In genomic region chr1:7826363-7826762, GRCh38 we compare ENCODE assay signal across 17 cellular contexts. TPM values are rescaled to one million over a fixed set of nuclear protein-coding genes. Genes with fewer than 3 reads are reported as not detected.
A peak's percentile ranks its signal among the peaks of the same experiment; 100 is the strongest.
DNase-seq lines count a peak whose midpoint lies in the region; ATAC-seq, FAIRE-seq and TF ChIP-seq lines count a peak whose summit lies in the region.
"Had no signal": no experiment of that assay in that cellular context is flagged by ENCODE, and none has a peak within 500 bp of the region (broad histone marks: within the 10 kb centered on the region; RNA-seq: fewer than 3 reads in every experiment).

No MANE protein-coding gene starts in this region.

- no peak overlapping the region for H3K9ac ChIP-seq in astrocyte (ENCODE audit: low read length)

- POLR2A ChIA-PET in CD8-positive, alpha-beta T cell (lab: Charles Lee), result no interaction called here

- H3K27me3 ChIP-seq in astrocyte (ENCODE audit: insufficient read depth, low read length) (no peaks in the 10 kb centered on the region), uterus (no peaks in the 10 kb centered on the region)
- H3K27me3 ChIP-seq in CD8-positive, alpha-beta T cell (ENCODE audit: insufficient read depth, low read length), result no peaks in the 10 kb centered on the region
- H3K27me3 ChIP-seq: breast epithelium, esophagus squamous epithelium had no signal

- intact Hi-C loops in CD8-positive, alpha-beta T cell (cut with DNase I, micrococcal nuclease), result no loop called here
- intact Hi-C loops in uterus (cut with DNase I; ENCODE audit: low total_unique reads), result no loop called here

- H3K36me3 ChIP-seq in astrocyte (ENCODE audit: insufficient read depth, low read length), result peaks cover 3% of the 10 kb centered on the region
- no peaks in the 10 kb centered on the region for H3K36me3 ChIP-seq in CD8-positive, alpha-beta T cell (ENCODE audit: insufficient read depth, low read length)
- H3K36me3 ChIP-seq in uterus, result no peaks in the 10 kb centered on the region

- no peaks in the 10 kb centered on the region for H3K79me2 ChIP-seq in astrocyte (ENCODE audit: insufficient read depth, low read length)

- CTCF ChIA-PET in CD8-positive, alpha-beta T cell (lab: Charles Lee), result no interaction called here

- H3K4me1 ChIP-seq in astrocyte (ENCODE audit: insufficient read depth, low read length) (no peaks in the 10 kb centered on the region), uterus (no peaks in the 10 kb centered on the region)
- no peaks in the 10 kb centered on the region for H3K4me1 ChIP-seq in CD8-positive, alpha-beta T cell (ENCODE audit: insufficient read depth, low read length)
- H3K4me1 ChIP-seq: breast epithelium, esophagus squamous epithelium had no signal

- DNase-seq in activated T-cell treated with anti-CD3 and anti-CD28 coated beads, Interleukin-2, amount 50 U/mL, for 4 hours, result no peak
- no peak for DNase-seq in activated T-cell treated with anti-CD3 and anti-CD28 coated beads, Interleukin-2, amount 50 U/mL, for 48 hours
- DNase-seq in KBM-7 (peak; percentile 49), astrocyte (ENCODE audit: low read depth) (no peak), skeletal muscle cell (ENCODE audit: low read depth) (no peak), NCI-H510A treated with DMSO at 0.1 percent for 48 hours (lab: John Stamatoyannopoulos, UW) (no peak), uterus (no peak)
- DNase-seq in CD8-positive, alpha-beta T cell, result no peak
- DNase-seq: esophagus squamous epithelium, GF-D8, HCEC 1CT, mesenchymal stem cell, NCI-H146, retina had no signal

- peaks cover 8% of the 10 kb centered on the region for H3K4me1 Mint-ChIP-seq in activated T-cell treated with anti-CD3 and anti-CD28 coated beads, Interleukin-2, amount 50 U/mL, for 4 hours (ENCODE audit: low read depth)
- H3K4me1 Mint-ChIP-seq in astrocyte (ENCODE audit: low read depth, unreplicated experiment), result no peaks in the 10 kb centered on the region
- peaks cover 5% of the 10 kb centered on the region for H3K4me1 Mint-ChIP-seq in CD8-positive, alpha-beta T cell (ENCODE audit: low read depth)

- no peak overlapping the region for H3K27ac ChIP-seq in astrocyte (ENCODE audit: low read depth, low read length)
- no peak overlapping the region for H3K27ac ChIP-seq in CD8-positive, alpha-beta T cell (ENCODE audit: low read depth, low read length)
- H3K27ac ChIP-seq in uterus, result no peak overlapping the region
- H3K27ac ChIP-seq: breast epithelium had no signal

- no peaks in the 10 kb centered on the region for H4K20me1 ChIP-seq in astrocyte (ENCODE audit: insufficient read depth, low read length)

- H3K27me3 Mint-ChIP-seq in activated T-cell treated with anti-CD3 and anti-CD28 coated beads, Interleukin-2, amount 50 U/mL, for 4 hours (ENCODE audit: low read depth), result no peaks in the 10 kb centered on the region
- no peaks in the 10 kb centered on the region for H3K27me3 Mint-ChIP-seq in astrocyte (ENCODE audit: low read depth, unreplicated experiment)
- H3K27me3 Mint-ChIP-seq in CD8-positive, alpha-beta T cell (ENCODE audit: low read depth), result no peaks in the 10 kb centered on the region

- H3K4me2 ChIP-seq in astrocyte (ENCODE audit: low read length), result peak overlapping the region; percentile 62

- TF ChIP-seq CTCF in astrocyte (IDR thresholded peaks at IDR 0.05; ENCODE audit: insufficient read depth, low read depth, low read length) (no peak), uterus (IDR thresholded peaks at IDR 0.05) (no peak)
- no peak for TF ChIP-seq CTCF in CD8-positive, alpha-beta T cell (IDR thresholded peaks at IDR 0.05)

- no peak overlapping the region for H3K4me3 ChIP-seq in astrocyte (ENCODE audit: insufficient read depth, low read depth, low read length)
- H3K4me3 ChIP-seq in skeletal muscle cell (ENCODE audit: low read depth, low read length), result peak overlapping the region; percentile 49
- H3K4me3 ChIP-seq in CD8-positive, alpha-beta T cell (ENCODE audit: low read depth, low read length), result no peak overlapping the region
- no peak overlapping the region for H3K4me3 ChIP-seq in uterus

- no peak overlapping the region for H3K27ac Mint-ChIP-seq in astrocyte (ENCODE audit: unreplicated experiment)
- no peak overlapping the region for H3K27ac Mint-ChIP-seq in CD8-positive, alpha-beta T cell

- H2AFZ ChIP-seq in astrocyte (ENCODE audit: low read depth, low read length), result no peak overlapping the region

- peaks cover 21% of the 10 kb centered on the region for H3K36me3 Mint-ChIP-seq in activated T-cell treated with anti-CD3 and anti-CD28 coated beads, Interleukin-2, amount 50 U/mL, for 4 hours (ENCODE audit: insufficient read depth)
- H3K36me3 Mint-ChIP-seq in astrocyte (ENCODE audit: low read depth, unreplicated experiment), result no peaks in the 10 kb centered on the region
- peaks cover 57% of the 10 kb centered on the region for H3K36me3 Mint-ChIP-seq in CD8-positive, alpha-beta T cell

- no peak for ATAC-seq in activated T-cell treated with anti-CD3 and anti-CD28 coated beads, Interleukin-2, amount 50 U/mL, for 4 hours
- ATAC-seq in CD8-positive, alpha-beta T cell, result no peak

- H3K9me3 ChIP-seq in astrocyte (ENCODE audit: insufficient read depth, low read depth, low read length), result no peaks in the 10 kb centered on the region
- H3K9me3 ChIP-seq in CD8-positive, alpha-beta T cell (ENCODE audit: low read length), result no peaks in the 10 kb centered on the region
- no peaks in the 10 kb centered on the region for H3K9me3 ChIP-seq in uterus
- H3K9me3 ChIP-seq: breast epithelium, esophagus squamous epithelium had no signal

- H3K4me3 Mint-ChIP-seq in activated T-cell treated with anti-CD3 and anti-CD28 coated beads, Interleukin-2, amount 50 U/mL, for 4 hours, result peak overlapping the region; percentile 88
- H3K4me3 Mint-ChIP-seq in astrocyte (ENCODE audit: unreplicated experiment), result no peak overlapping the region
- H3K4me3 Mint-ChIP-seq in CD8-positive, alpha-beta T cell, result no peak overlapping the region

- TF ChIP-seq POLR2A in uterus (IDR thresholded peaks at IDR 0.05), result no peak

- in situ Hi-C loops in KBM-7 (cut with MboI; ENCODE audit: low pct_unique_long_range_greater_than_20kb, low sequenced_read_pairs), result no loop called here

- H3K9me3 Mint-ChIP-seq in activated T-cell treated with anti-CD3 and anti-CD28 coated beads, Interleukin-2, amount 50 U/mL, for 4 hours, result no peaks in the 10 kb centered on the region
- no peaks in the 10 kb centered on the region for H3K9me3 Mint-ChIP-seq in astrocyte (ENCODE audit: unreplicated experiment)
- H3K9me3 Mint-ChIP-seq in CD8-positive, alpha-beta T cell, result no peaks in the 10 kb centered on the region

- no peak for FAIRE-seq in astrocyte (lab: Jason Lieb, UNC)

RNA-seq across cellular contexts. Expression of gene UTS2, which starts 26.5 kb away (rescaled TPM):
- 1 to 10 TPM in 1 of 3 donors, not detected in 2; 1.4 TPM for total RNA-seq in activated T-cell treated with anti-CD3 and anti-CD28 coated beads, Interleukin-2, amount 50 U/mL, for 4 hours
- not detected in 2 replicates for total RNA-seq in astrocyte
- total RNA-seq in CD8-positive, alpha-beta T cell, result under 1 TPM; 0.31 to 0.60 TPM
- not detected for total RNA-seq in uterus
- total RNA-seq: dermis microvascular lymphatic vessel endothelial cell; esophagus squamous epithelium; T-helper 1 cell treated with Interleukin-12 subunit alpha and Interleukin-12 subunit beta and Interleukin-4 antibody, amounts not matched to agents 30 ng/mL and 1 ng/mL, for 36 hours had no signal

RNA-seq across cellular contexts. Expression of gene PER3, which starts 42.3 kb away (rescaled TPM):
- total RNA-seq in activated T-cell treated with anti-CD3 and anti-CD28 coated beads, Interleukin-2, amount 50 U/mL, for 4 hours, result 1 to 10 TPM; 3.8 to 5.4 (median 4.3) TPM
- total RNA-seq in astrocyte (1.8 and 2.5 TPM in 2 replicates), uterus (10 to 100 TPM in 3 of 4 donors, 1 to 10 TPM in 1; 6.9 to 69.0 (median 20.7) TPM)
- 10 to 100 TPM in 1 of 2 experiments, 1 to 10 TPM in 1; 8.7 to 10.2 TPM for total RNA-seq in CD8-positive, alpha-beta T cell

RNA-seq across cellular contexts. Expression of gene VAMP3, which starts 55.3 kb away (rescaled TPM):
- total RNA-seq in activated T-cell treated with anti-CD3 and anti-CD28 coated beads, Interleukin-2, amount 50 U/mL, for 4 hours, result 10 to 100 TPM; 17.6 to 21.7 (median 20.2) TPM
- total RNA-seq in astrocyte (154 and 156 TPM in 2 replicates), uterus (100 to 1,000 TPM in 1 of 4 donors, 10 to 100 TPM in 3; 41.0 to 128 (median 71.8) TPM)
- total RNA-seq in CD8-positive, alpha-beta T cell, result 10 to 100 TPM; 76.2 to 88.1 TPM
